Comparison of ENCODE assay signal across 8 cellular contexts in the genomic region with DNA sequence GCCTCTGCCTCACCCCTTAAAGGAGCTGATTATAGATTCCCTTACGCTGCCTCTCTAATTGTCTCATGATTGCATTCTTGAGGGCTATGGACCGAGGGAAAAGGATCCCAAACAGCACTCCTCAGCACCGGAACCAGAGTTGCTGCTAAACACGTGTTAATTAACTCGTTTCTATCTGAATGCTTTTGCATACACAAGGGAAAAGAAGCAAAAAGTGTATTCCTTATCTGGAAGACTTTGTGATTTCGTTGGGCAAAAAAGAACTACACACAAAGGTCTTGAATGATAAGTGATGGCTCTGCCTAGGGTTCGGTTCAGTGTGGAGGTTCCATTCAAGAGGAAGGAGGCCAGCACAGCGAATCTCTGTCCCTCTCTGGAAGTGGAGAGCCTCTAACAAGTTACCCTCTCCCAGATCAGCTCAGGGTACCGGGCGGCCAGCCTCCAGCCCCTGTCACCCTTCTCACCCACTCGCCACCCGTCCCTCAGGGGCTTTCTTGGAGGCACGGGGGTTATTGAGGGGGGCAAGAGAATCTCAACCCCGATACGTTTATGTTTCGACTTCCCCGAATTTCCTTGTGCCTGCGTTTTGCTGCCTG. TPM values are rescaled to one million over a fixed set of nuclear protein-coding genes. Genes with fewer than 3 reads are reported as not detected.
A peak's percentile ranks its signal among the peaks of the same experiment; 100 is the strongest.
DNase-seq lines count a peak whose midpoint lies in the region; ATAC-seq and TF ChIP-seq lines count a peak whose summit lies in the region.

No MANE protein-coding gene starts in this region.

- H3K36me3 Mint-ChIP-seq in stimulated activated naive CD8-positive, alpha-beta T cell treated with anti-CD3 and anti-CD28 coated beads, Interleukin-15, Interleukin-2, amounts not matched to agents 100 ng/mL and 50 ng/mL, for 24 hours (ENCODE audit: low read depth), result no peaks in the 10 kb centered on the region

- H3K9me3 ChIP-seq in ascending aorta, result no peaks in the 10 kb centered on the region

- no peaks in the 10 kb centered on the region for H3K9me3 Mint-ChIP-seq in stimulated activated naive CD8-positive, alpha-beta T cell treated with anti-CD3 and anti-CD28 coated beads, Interleukin-15, Interleukin-2, amounts not matched to agents 100 ng/mL and 50 ng/mL, for 24 hours

- TF ChIP-seq CTCF in LNCaP clone FGC (IDR thresholded peaks at IDR 0.05; ENCODE audit: control insufficient read depth, extremely low read depth, insufficient read depth) (no peak), ascending aorta (IDR thresholded peaks at IDR 0.05) (no peak)

- intact Hi-C loops in ascending aorta (cut with DNase I), result loop anchor here (1.0 kb wide), 3 partner anchors 21 to 31 kb away; a partner anchor contains a TSS

- no peak for ATAC-seq in HG02852 (IDR thresholded peaks at IDR 0.05; ENCODE audit: unreplicated experiment)

- H3K36me3 ChIP-seq in ascending aorta, result no peaks in the 10 kb centered on the region

- peaks cover 34% of the 10 kb centered on the region for H3K4me1 Mint-ChIP-seq in stimulated activated naive CD8-positive, alpha-beta T cell treated with anti-CD3 and anti-CD28 coated beads, Interleukin-15, Interleukin-2, amounts not matched to agents 100 ng/mL and 50 ng/mL, for 24 hours (ENCODE audit: low read depth)

- peak overlapping the region; percentile 85 to 95 for H3K27ac ChIP-seq in ascending aorta

- peaks cover 21 to 44% of the 10 kb centered on the region in 2 donors for H3K4me1 ChIP-seq in ascending aorta

- H3K4me3 ChIP-seq in LNCaP clone FGC (ENCODE audit: low read depth, low read length) (peak overlapping the region; percentile 90), ascending aorta (peak overlapping the region; percentile 92 to 95)

- DNase-seq in Daoy (ENCODE audit: low read depth) (peak; percentile 54), LNCaP clone FGC (ENCODE audit: low read depth) (no peak), ascending aorta (ENCODE audit: low spot score in 2 of 2) (no peak), kidney tubule cell (ENCODE audit: low spot score) (peak; percentile 47), UCSD-AML1 (lab: John Stamatoyannopoulos, UW; ENCODE audit: unreplicated experiment) (no peak), 8988T (no peak)

- peak overlapping the region; percentile 93 for H3K4me3 Mint-ChIP-seq in stimulated activated naive CD8-positive, alpha-beta T cell treated with anti-CD3 and anti-CD28 coated beads, Interleukin-15, Interleukin-2, amounts not matched to agents 100 ng/mL and 50 ng/mL, for 24 hours

- no peaks in the 10 kb centered on the region for H3K27me3 Mint-ChIP-seq in stimulated activated naive CD8-positive, alpha-beta T cell treated with anti-CD3 and anti-CD28 coated beads, Interleukin-15, Interleukin-2, amounts not matched to agents 100 ng/mL and 50 ng/mL, for 24 hours

- peak overlapping the region; percentile 91 for H3K27ac Mint-ChIP-seq in stimulated activated naive CD8-positive, alpha-beta T cell treated with anti-CD3 and anti-CD28 coated beads, Interleukin-15, Interleukin-2, amounts not matched to agents 100 ng/mL and 50 ng/mL, for 24 hours

- no peaks in the 10 kb centered on the region for H3K27me3 ChIP-seq in ascending aorta

RNA-seq across cellular contexts. Expression of a gene that starts 0.5 kb away (rescaled TPM):
- 157 and 195 TPM in 2 replicates for total RNA-seq in Daoy (2014; rRNA removed; shearing (Covaris generic))
- total RNA-seq in ascending aorta, result 390 TPM

RNA-seq across cellular contexts. Expression of a gene that starts 1.2 kb away (rescaled TPM):
- total RNA-seq in Daoy (2014; rRNA removed; shearing (Covaris generic)), result 56.6 and 63.8 TPM in 2 replicates
- total RNA-seq in ascending aorta, result 15.8 TPM

RNA-seq across cellular contexts. Expression of a gene that starts 10.5 kb away (rescaled TPM):
- total RNA-seq in Daoy (2014; rRNA removed; shearing (Covaris generic)), result 0.12 and 1.5 TPM in 2 replicates
- total RNA-seq in ascending aorta, result not detected

RNA-seq across cellular contexts. Expression of a gene that starts 21.7 kb away (rescaled TPM):
- 93.8 and 111 TPM in 2 replicates for total RNA-seq in Daoy (2014; rRNA removed; shearing (Covaris generic))
- total RNA-seq in ascending aorta, result 121 TPM

RNA-seq across cellular contexts. Expression of a gene that starts 24.4 kb away (rescaled TPM):
- total RNA-seq in Daoy (2014; rRNA removed; shearing (Covaris generic)), result 51.2 and 61.3 TPM in 2 replicates
- total RNA-seq in ascending aorta, result 143 TPM

Comparison
In these comparisons a context has a peak if more than half of its experiments do, and no peak if none do; other contexts are left out.
1. DNase-seq: peak in Daoy (single experiment) and kidney tubule cell (single experiment); none in LNCaP clone FGC (single experiment), ascending aorta (0 of 2), UCSD-AML1 (single experiment) and 8988T (single experiment).